In genomic region chr17:15287533-15288267, GRCh38 we compare ENCODE assay signal across 1 cellular context.
TF ChIP-seq lines count a peak whose summit lies in the region.

No MANE protein-coding gene starts in this region.

TF ChIP-seq in H1, 55 proteins besides CTCF, POLR2A, EP300 and RAD21:
- TF ChIP-seq CBX5 (IDR thresholded peaks at IDR 0.05; ENCODE audit: low read depth, low read length) (no peak), CEBPB (IDR thresholded peaks at IDR 0.05; ENCODE audit: low read depth, low read length) (no peak), SIRT6 (IDR thresholded peaks at IDR 0.05; ENCODE audit: low read length) (no peak), RNF2 (IDR thresholded peaks at IDR 0.05; ENCODE audit: borderline replicate concordance, low read depth, low read length, missing control alignments, poor library complexity, severe bottlenecking) (no peak), SP1 (IDR thresholded peaks at IDR 0.05; ENCODE audit: low read depth, low read length) (no peak), CTBP2 (IDR thresholded peaks at IDR 0.05; ENCODE audit: borderline replicate concordance, insufficient read depth, insufficient read length, low read length) (no peak), ASH2L (IDR thresholded peaks at IDR 0.05; ENCODE audit: low read length) (no peak), USF2 (IDR thresholded peaks at IDR 0.05; ENCODE audit: low read length) (no peak)
